In genomic region chr2:235740821-235741220, GRCh38 we compare ENCODE assay signal across 11 cellular contexts.
DNase-seq lines count a peak whose midpoint lies in the region; ATAC-seq, FAIRE-seq and TF ChIP-seq lines count a peak whose summit lies in the region.
"Had no signal": no experiment of that assay in that cellular context is flagged by ENCODE, and none has a peak within 500 bp of the region (broad histone marks: within the 10 kb centered on the region; RNA-seq: fewer than 3 reads in every experiment).

No MANE protein-coding gene starts in this region.

- DNase-seq in ELF-1 (ENCODE audit: low read depth, low spot score) (peak; percentile 45), MG63 (peak; percentile 20), WERI-Rb-1 (peak; percentile 74), HepG2 (ENCODE audit: low spot score) (peak; percentile 33), NK-92 (lab: John Stamatoyannopoulos, UW; ENCODE audit: unreplicated experiment) (no peak), SIG-M5 treated with dmso at 0.1 percent for 504 hours (lab: John Stamatoyannopoulos, UW; ENCODE audit: unreplicated experiment) (no peak)
- no peak for DNase-seq in activated CD4-positive, alpha-beta memory T cell treated with anti-CD3 and anti-CD28 coated beads for 36 hours
- DNase-seq: activated CD4-positive, alpha-beta T cell treated with anti-CD3 and anti-CD28 coated beads, Interleukin-2, amount 50 U/mL, for 48 hours had no signal

- H4K20me1 ChIP-seq in HepG2 (ENCODE audit: insufficient read depth, low read length): no peaks in the 10 kb centered on the region

- H3K27me3 Mint-ChIP-seq in activated CD4-positive, alpha-beta memory T cell treated with anti-CD3 and anti-CD28 coated beads for 36 hours: peaks cover 4% of the 10 kb centered on the region

- no peaks in the 10 kb centered on the region for H3K9me3 ChIP-seq in MG63
- H3K9me3 ChIP-seq in WERI-Rb-1 (ENCODE audit: severe bottlenecking): no peaks in the 10 kb centered on the region
- H3K9me3 ChIP-seq in HepG2 (ENCODE audit: low read length): no peaks in the 10 kb centered on the region

- CTCF ChIA-PET in HepG2 (lab: Yijun Ruan, JAX; ENCODE audit: low intra/inter-chr PET ratio, low total read pairs): interaction anchor here (1.1 kb wide), 1 partner anchor 146 kb away, joined by 5 read pairs; no protein-coding TSS in a partner anchor
- CTCF ChIA-PET in activated CD4-positive, alpha-beta memory T cell treated with anti-CD3 and anti-CD28 coated beads for 36 hours (lab: Charles Lee): interaction anchor here (1.0 kb wide), 1 partner anchor 145 kb away, joined by 3 read pairs; no protein-coding TSS in a partner anchor

- no peak overlapping the region for H3K4me3 Mint-ChIP-seq in activated CD4-positive, alpha-beta memory T cell treated with anti-CD3 and anti-CD28 coated beads for 36 hours

- BruUV-seq in HepG2 (replicated peaks; lab: Mats Ljungman, UMichigan): no TSS peak

- H3K4me1 Mint-ChIP-seq in activated CD4-positive, alpha-beta memory T cell treated with anti-CD3 and anti-CD28 coated beads for 36 hours (ENCODE audit: low read depth): no peaks in the 10 kb centered on the region

- in situ Hi-C loops in HepG2 (cut with HindIII; ENCODE audit: extremely low pct_ligation_motif_present, low pct_unique_long_range_greater_than_20kb): no loop called here

- TF ChIP-seq CTCF in WERI-Rb-1 (IDR thresholded peaks at IDR 0.05; ENCODE audit: low read depth, low read length) (peak; percentile 70), HepG2 (CRISPR knock-in tag; IDR thresholded peaks at IDR 0.05) (peak; percentile 55)

- H3K27me3 ChIP-seq in MG63: no peaks in the 10 kb centered on the region
- no peaks in the 10 kb centered on the region for H3K27me3 ChIP-seq in WERI-Rb-1 (ENCODE audit: insufficient read depth, low read depth, severe bottlenecking)
- no peaks in the 10 kb centered on the region for H3K27me3 ChIP-seq in HepG2 (ENCODE audit: control insufficient read depth in 1 of 2, insufficient read depth in 2 of 2, low read length in 2 of 2)

- H3K36me3 ChIP-seq in MG63 (no peaks in the 10 kb centered on the region), WERI-Rb-1 (peaks cover 27% of the 10 kb centered on the region), HepG2 (replicated peaks in 1 of 2; ENCODE audit: control insufficient read depth in 1 of 2, insufficient read depth in 2 of 2, low read length in 2 of 2) (peaks cover 12 to 38% of the 10 kb centered on the region in 2 experiments)

- ATAC-seq in HepG2 (peak; percentile 73), GM21390 (IDR thresholded peaks at IDR 0.05; ENCODE audit: unreplicated experiment) (no peak)

- intact Hi-C loops in HepG2 (cut with micrococcal nuclease; ENCODE audit: unreplicated experiment): loop anchor here (10.0 kb wide), 1 partner anchor 66 kb away; no protein-coding TSS in a partner anchor
- intact Hi-C loops in activated CD4-positive, alpha-beta memory T cell treated with anti-CD3 and anti-CD28 coated beads for 36 hours (cut with micrococcal nuclease): loop anchor here (10.0 kb wide), 1 partner anchor 1186 kb away; no protein-coding TSS in a partner anchor

- H2AFZ ChIP-seq in HepG2 (ENCODE audit: low read length): no peak overlapping the region
- H2AFZ ChIP-seq: parathyroid adenoma had no signal

- no peak overlapping the region for H3K4me2 ChIP-seq in HepG2 (ENCODE audit: low read depth, low read length)

- H3K4me3 ChIP-seq in MG63 (no peak overlapping the region), WERI-Rb-1 (ENCODE audit: low read depth, low read length) (no peak overlapping the region), HepG2 (replicated peaks in 1 of 3; ENCODE audit: insufficient read depth in 1 of 3, low read depth in 2 of 3, low read length in 3 of 3) (no peak overlapping the region)

- peak; percentile 44 for FAIRE-seq in HepG2 (lab: Jason Lieb, UNC)
- FAIRE-seq: endometrium had no signal

- 82% methylated on average over 9 of the region's 9 CpGs for WGBS in HepG2 (ENCODE audit: low lambda C conversion rate)

- TF ChIP-seq RAD21 in HepG2 (CRISPR knock-in tag; IDR thresholded peaks at IDR 0.05): peak; percentile 21; the same call in 1 of the 2 replicates

- no peaks in the 10 kb centered on the region for H3K4me1 ChIP-seq in HepG2 (ENCODE audit: insufficient read depth, low read length)
- H3K4me1 ChIP-seq: parathyroid adenoma had no signal

- H3K9me3 Mint-ChIP-seq in activated CD4-positive, alpha-beta memory T cell treated with anti-CD3 and anti-CD28 coated beads for 36 hours: no peaks in the 10 kb centered on the region

- H3K27ac ChIP-seq in WERI-Rb-1 (peak overlapping the region; percentile 69), HepG2 (ENCODE audit: extremely low read length, insufficient read depth, low read length) (no peak overlapping the region)
- H3K27ac ChIP-seq: parathyroid adenoma had no signal

- H3K36me3 Mint-ChIP-seq in activated CD4-positive, alpha-beta memory T cell treated with anti-CD3 and anti-CD28 coated beads for 36 hours: no peaks in the 10 kb centered on the region

- TF ChIP-seq POLR2A in HepG2 (IDR thresholded peaks at IDR 0.05; ENCODE audit: insufficient read depth in 1 of 2, low read depth in 2 of 2, low read length in 2 of 2): no peak

- TF ChIP-seq EP300 in HepG2 (IDR thresholded peaks at IDR 0.05; ENCODE audit: low read depth in 2 of 2, low read length in 2 of 2): no peak
- no peak for TF ChIP-seq EP300 in HepG2 (CRISPR knock-in tag; IDR thresholded peaks at IDR 0.05; ENCODE audit: borderline replicate concordance)

- no peak overlapping the region for H3K9ac ChIP-seq in HepG2 (ENCODE audit: insufficient read depth, low read depth, low read length)
- H3K9ac ChIP-seq: parathyroid adenoma had no signal

- H3K27ac Mint-ChIP-seq in activated CD4-positive, alpha-beta memory T cell treated with anti-CD3 and anti-CD28 coated beads for 36 hours: no peak overlapping the region

- POLR2A ChIA-PET in HepG2 (lab: Yijun Ruan, JAX): no interaction called here
- POLR2A ChIA-PET in activated CD4-positive, alpha-beta memory T cell treated with anti-CD3 and anti-CD28 coated beads for 36 hours (lab: Charles Lee): no interaction called here

- no peaks in the 10 kb centered on the region for H3K79me2 ChIP-seq in HepG2 (ENCODE audit: insufficient read depth, low read length)
- H3K79me2 ChIP-seq: parathyroid adenoma had no signal

TF ChIP-seq in HepG2, 621 proteins besides CTCF, POLR2A, EP300 and RAD21:
- TF ChIP-seq TEAD3 (CRISPR knock-in tag; optimal IDR thresholded peaks at IDR 0.05; ENCODE audit: borderline replicate concordance) (peak; percentile 15), ARID3A (IDR thresholded peaks at IDR 0.05; ENCODE audit: low read depth, low read length) (no peak), STAG1 (CRISPR knock-in tag; IDR thresholded peaks at IDR 0.05) (peak; percentile 68)

Comparison
In these comparisons a context has a peak if more than half of its experiments do, and no peak if none do; other contexts are left out.
1. DNase-seq: peak in ELF-1 (single experiment), MG63 (single experiment), WERI-Rb-1 (single experiment) and HepG2 (single experiment); none in NK-92 (single experiment), SIG-M5 treated with dmso at 0.1 percent for 504 hours (single experiment) and activated CD4-positive, alpha-beta memory T cell treated with anti-CD3 and anti-CD28 coated beads for 36 hours (single experiment).